In genomic region chr16:70391881-70392481, GRCh38 we compare ENCODE assay signal across 10 cellular contexts. TPM values are rescaled to one million over a fixed set of nuclear protein-coding genes. Genes with fewer than 3 reads are reported as not detected.
DNase-seq lines count a peak whose midpoint lies in the region; ATAC-seq and TF ChIP-seq lines count a peak whose summit lies in the region.
"Had no signal": no experiment of that assay in that cellular context is flagged by ENCODE, and none has a peak within 500 bp of the region (broad histone marks: within the 10 kb centered on the region; RNA-seq: fewer than 3 reads in every experiment).

No MANE protein-coding gene starts in this region.

- no peak for TF ChIP-seq POLR2A in lower leg skin (IDR thresholded peaks at IDR 0.05)

- WGBS in lower leg skin, 2 donors = 39 to 47% methylated on average over 7 of the region's 7 CpGs

- ATAC-seq in GM21825 (IDR thresholded peaks at IDR 0.05; ENCODE audit: unreplicated experiment) (no peak), GM18867 (IDR thresholded peaks at IDR 0.05; ENCODE audit: unreplicated experiment) (no peak)

- no peak for TF ChIP-seq CTCF in BE2C (IDR thresholded peaks at IDR 0.05; ENCODE audit: low read depth, low read length)
- no peak for TF ChIP-seq CTCF in lower leg skin (IDR thresholded peaks at IDR 0.05)

- no peaks in the 10 kb centered on the region for H3K9me3 ChIP-seq in BE2C

- DNase-seq in BE2C (peak; percentile 84), LoVo (ENCODE audit: low spot score) (peak; percentile 29), cerebellum (ENCODE audit: low spot score) (peak; percentile 79), lower leg skin (ENCODE audit: low spot score in 2 of 2) (peak; percentile 90 to 96), NCI-H510A treated with DMSO at 0.1 percent for 48 hours (lab: John Stamatoyannopoulos, UW) (no peak), NCI-H774 (lab: John Stamatoyannopoulos, UW) (no peak)
- DNase-seq: central memory CD4-positive, alpha-beta T cell had no signal

- no peaks in the 10 kb centered on the region for H3K27me3 ChIP-seq in BE2C

- intact Hi-C loops in lower leg skin (cut with DNase I; ENCODE audit: low total_unique reads) = no loop called here

- peaks cover 21% of the 10 kb centered on the region for H3K36me3 ChIP-seq in BE2C

- H3K4me1 ChIP-seq in BE2C = peaks cover 20% of the 10 kb centered on the region

- H3K4me3 ChIP-seq in BE2C (ENCODE audit: low read depth, low read length) (no peak overlapping the region), lower leg skin (ENCODE audit: low read depth, poor library complexity, severe bottlenecking) (no peak overlapping the region)
- H3K4me3 ChIP-seq: SK-N-MC had no signal

RNA-seq across cellular contexts. Expression of gene DDX19A, which starts 45.3 kb away (rescaled TPM):
- 60.8 TPM for polyA plus RNA-seq in BE2C (2012; ENCODE audit: insufficient read depth, insufficient read length, low read depth)
- 32.2 TPM for total RNA-seq in cerebellum
- 10 to 100 TPM; 35.6 to 50.0 (median 38.4) TPM for total RNA-seq in lower leg skin

RNA-seq across cellular contexts. Expression of gene ST3GAL2, which starts 46.9 kb away (rescaled TPM):
- 60.3 TPM for polyA plus RNA-seq in BE2C (2012; ENCODE audit: insufficient read depth, insufficient read length, low read depth)
- 30.3 TPM for total RNA-seq in cerebellum
- 10 to 100 TPM in 1 of 4 donors, 1 to 10 TPM in 3; 7.0 to 12.9 (median 9.5) TPM for total RNA-seq in lower leg skin

Comparison
In these comparisons a context has a peak if more than half of its experiments do, and no peak if none do; other contexts are left out.
1. DNase-seq: peak in BE2C (single experiment), LoVo (single experiment), cerebellum (single experiment) and lower leg skin (2 of 2); none in NCI-H510A treated with DMSO at 0.1 percent for 48 hours (single experiment) and NCI-H774 (single experiment).